In genomic region chr1:10652626-10653025, GRCh38 we compare ENCODE assay signal across 1 cellular context.
TF ChIP-seq lines count a peak whose summit lies in the region.

No MANE protein-coding gene starts in this region.

TF ChIP-seq in K562, 482 proteins besides CTCF, POLR2A, EP300 and RAD21 (continued from another document):
- TF ChIP-seq MGA (IDR thresholded peaks at IDR 0.05) = 0 out of 2 replicates have a peak, but pooled peaks have one; percentile 16
- TF ChIP-seq SPI1 (IDR thresholded peaks at IDR 0.05; ENCODE audit: borderline replicate concordance, low read depth, low read length) = no peak
- TF ChIP-seq E2F6 (IDR thresholded peaks at IDR 0.05; ENCODE audit: borderline replicate concordance in 1 of 2, extremely low read depth in 1 of 2, insufficient read depth in 1 of 2, insufficient read length in 1 of 2, low read depth in 1 of 2, low read length in 1 of 2, poor library complexity in 1 of 2, severe bottlenecking in 1 of 2) = peak in 1 of 2 experiments; percentile 54
- no peak for TF ChIP-seq TBP (optimal IDR thresholded peaks at IDR 0.05; ENCODE audit: low read depth, low read length)
- no peak for TF ChIP-seq TAL1 (IDR thresholded peaks at IDR 0.05)
- peak; percentile 22; the same call in 1 of the 2 replicates for TF ChIP-seq TFAP4 (CRISPR knock-in tag; IDR thresholded peaks at IDR 0.05; ENCODE audit: borderline replicate concordance)
- no peak for TF ChIP-seq SRSF3 (IDR thresholded peaks at IDR 0.05; ENCODE audit: insufficient read depth, low read length)
TF ChIP-seq in K562: peak in this region for 3.
